In genomic region chr16:53745126-53745525, GRCh38 we compare ENCODE assay signal across 10 cellular contexts. TPM values are rescaled to one million over a fixed set of nuclear protein-coding genes. Genes with fewer than 3 reads are reported as not detected.
DNase-seq lines count a peak whose midpoint lies in the region; ATAC-seq and TF ChIP-seq lines count a peak whose summit lies in the region.
"Had no signal": no experiment of that assay in that cellular context is flagged by ENCODE, and none has a peak within 500 bp of the region (broad histone marks: within the 10 kb centered on the region; RNA-seq: fewer than 3 reads in every experiment).

No MANE protein-coding gene starts in this region.

- no peak for TF ChIP-seq POLR2A in tibial nerve (IDR thresholded peaks at IDR 0.05)

- no peaks in the 10 kb centered on the region for H3K27me3 Mint-ChIP-seq in activated CD4-positive, alpha-beta T cell treated with anti-CD3 and anti-CD28 coated beads, Interleukin-2, amount 10 ng/mL, durations not matched to agents 24 days and 14 days

- no peak for DNase-seq in activated CD4-positive, alpha-beta T cell treated with anti-CD3 and anti-CD28 coated beads, Interleukin-2, amount 10 ng/mL, durations not matched to agents 24 days and 14 days
- no peak for DNase-seq in activated CD4-positive, alpha-beta T cell treated with anti-CD3 and anti-CD28 coated beads, Interleukin-2, amount 50 U/mL, for 4 hours
- DNase-seq in NCI-H226, result peak; percentile 71
- no peak for DNase-seq in epithelial cell of prostate (ENCODE audit: low read depth, low spot score)
- DNase-seq in psoas muscle, result peak in 1 of 2 donors; percentile 21
- DNase-seq in tibial nerve (ENCODE audit: low spot score in 2 of 2), result no peak
- DNase-seq: NCI-H1048 had no signal

- no peaks in the 10 kb centered on the region for H3K27me3 ChIP-seq in psoas muscle (ENCODE audit: insufficient read depth in 3 of 3, low read length in 2 of 3)
- no peaks in the 10 kb centered on the region for H3K27me3 ChIP-seq in tibial nerve

- WGBS in psoas muscle, 3 donors, result 13 to 18% (median 16%) methylated on average over 3 of the region's 3 CpGs
- WGBS in tibial nerve, 2 donors, result 28 to 31% methylated on average over 3 of the region's 3 CpGs

- H3K27ac Mint-ChIP-seq in activated CD4-positive, alpha-beta T cell treated with anti-CD3 and anti-CD28 coated beads, Interleukin-2, amount 10 ng/mL, durations not matched to agents 24 days and 14 days, result peak overlapping the region; percentile 5

- H3K27ac ChIP-seq in epithelial cell of prostate (peak overlapping the region; percentile 81), psoas muscle (no peak overlapping the region), tibial nerve (no peak overlapping the region)

- ATAC-seq in psoas muscle, result peak; percentile 70 to 86 (median 80)
- ATAC-seq in HG03378 (IDR thresholded peaks at IDR 0.05; ENCODE audit: unreplicated experiment), result no peak
- ATAC-seq in GM21529 (IDR thresholded peaks at IDR 0.05; ENCODE audit: unreplicated experiment), result no peak

- no peaks in the 10 kb centered on the region for H3K36me3 Mint-ChIP-seq in activated CD4-positive, alpha-beta T cell treated with anti-CD3 and anti-CD28 coated beads, Interleukin-2, amount 10 ng/mL, durations not matched to agents 24 days and 14 days (ENCODE audit: low read depth)

- H3K4me3 Mint-ChIP-seq in activated CD4-positive, alpha-beta T cell treated with anti-CD3 and anti-CD28 coated beads, Interleukin-2, amount 10 ng/mL, durations not matched to agents 24 days and 14 days, result no peak overlapping the region

- H3K9me3 Mint-ChIP-seq in activated CD4-positive, alpha-beta T cell treated with anti-CD3 and anti-CD28 coated beads, Interleukin-2, amount 10 ng/mL, durations not matched to agents 24 days and 14 days, result peaks cover 4% of the 10 kb centered on the region

- H3K4me1 ChIP-seq in psoas muscle (peaks cover 18% of the 10 kb centered on the region), tibial nerve (peaks cover 0 to 24% (median 0%) of the 10 kb centered on the region in 4 donors)

- peaks cover 26% of the 10 kb centered on the region for H3K4me1 Mint-ChIP-seq in activated CD4-positive, alpha-beta T cell treated with anti-CD3 and anti-CD28 coated beads, Interleukin-2, amount 10 ng/mL, durations not matched to agents 24 days and 14 days

- H3K4me3 ChIP-seq in psoas muscle (no peak overlapping the region), tibial nerve (no peak overlapping the region)
- H3K4me3 ChIP-seq: GM12878 had no signal

- H3K9me3 ChIP-seq in psoas muscle, result no peaks in the 10 kb centered on the region
- peaks cover 0 to 7% (median 3%) of the 10 kb centered on the region in 4 donors for H3K9me3 ChIP-seq in tibial nerve

- no peaks in the 10 kb centered on the region for H3K36me3 ChIP-seq in psoas muscle (ENCODE audit: insufficient read depth in 1 of 2, low read depth in 1 of 2)
- H3K36me3 ChIP-seq in tibial nerve, result no peaks in the 10 kb centered on the region

- TF ChIP-seq CTCF in psoas muscle (IDR thresholded peaks at IDR 0.05), result no peak
- no peak for TF ChIP-seq CTCF in tibial nerve (IDR thresholded peaks at IDR 0.05)

- intact Hi-C loops in activated CD4-positive, alpha-beta T cell treated with anti-CD3 and anti-CD28 coated beads, Interleukin-2, amount 10 ng/mL, durations not matched to agents 24 days and 14 days (cut with micrococcal nuclease), result no loop called here
- intact Hi-C loops in psoas muscle (cut with DNase I), result no loop called here

- TF ChIP-seq EP300 in tibial nerve (IDR thresholded peaks at IDR 0.05), result no peak

RNA-seq across cellular contexts. Expression of gene FTO, which starts 41.2 kb away (rescaled TPM):
- 60.8 and 61.1 TPM in 2 replicates for total RNA-seq in activated CD4-positive, alpha-beta T cell treated with anti-CD3 and anti-CD28 coated beads, Interleukin-2, amount 10 ng/mL, durations not matched to agents 24 days and 14 days
- total RNA-seq in psoas muscle (10 to 100 TPM; 47.4 to 67.6 (median 57.7) TPM), tibial nerve (100 to 1,000 TPM in 3 of 4 donors, 10 to 100 TPM in 1; 98.1 to 127 (median 109) TPM)
- polyA plus RNA-seq in psoas muscle, result 10 to 100 TPM; 14.2 to 46.1 (median 26.7) TPM

RNA-seq across cellular contexts. Expression of gene RPGRIP1L, which starts 41.5 kb away (rescaled TPM):
- total RNA-seq in activated CD4-positive, alpha-beta T cell treated with anti-CD3 and anti-CD28 coated beads, Interleukin-2, amount 10 ng/mL, durations not matched to agents 24 days and 14 days, result 9.9 and 10.0 TPM in 2 replicates
- total RNA-seq in psoas muscle, result 1 to 10 TPM in 3 of 4 donors, under 1 TPM in 1; 0.81 to 2.6 (median 1.7) TPM
- 1 to 10 TPM in 2 of 3 donors, under 1 TPM in 1; 1.00 to 2.6 (median 1.5) TPM for polyA plus RNA-seq in psoas muscle
- 1 to 10 TPM; 4.4 to 7.1 (median 6.6) TPM for total RNA-seq in tibial nerve

Comparison
In these comparisons a context has a peak if more than half of its experiments do, and no peak if none do; other contexts are left out.
1. ATAC-seq: peak in psoas muscle (4 of 4); none in HG03378 (single experiment) and GM21529 (single experiment).